1 cellular context compared by ENCODE assay signal in the genomic region with DNA sequence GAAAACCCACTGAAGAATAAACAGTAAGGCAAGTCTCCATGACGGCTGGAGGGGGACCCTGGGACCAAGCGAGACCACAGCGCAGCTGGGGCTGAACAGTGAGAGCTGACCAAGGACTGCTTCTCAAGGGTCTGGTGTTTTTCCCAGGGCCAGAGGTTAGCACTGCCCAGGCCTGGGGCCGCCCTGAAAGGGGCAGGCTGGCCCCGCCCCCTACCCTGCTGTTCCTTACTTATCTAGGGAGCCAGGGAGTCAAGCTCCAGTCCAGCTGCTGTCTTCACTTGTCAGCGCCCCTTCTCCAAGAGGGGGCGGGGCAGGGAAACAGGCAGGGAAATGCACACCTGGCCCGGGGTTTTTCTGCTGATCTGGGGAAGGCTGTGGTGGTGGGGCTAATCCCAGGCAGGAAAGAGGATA.
TF ChIP-seq lines count a peak whose summit lies in the region.

No MANE protein-coding gene starts in this region.

TF ChIP-seq in WTC11, 78 proteins besides CTCF, POLR2A, EP300 and RAD21 (continued from another document):
- TF ChIP-seq, protein P1, sequence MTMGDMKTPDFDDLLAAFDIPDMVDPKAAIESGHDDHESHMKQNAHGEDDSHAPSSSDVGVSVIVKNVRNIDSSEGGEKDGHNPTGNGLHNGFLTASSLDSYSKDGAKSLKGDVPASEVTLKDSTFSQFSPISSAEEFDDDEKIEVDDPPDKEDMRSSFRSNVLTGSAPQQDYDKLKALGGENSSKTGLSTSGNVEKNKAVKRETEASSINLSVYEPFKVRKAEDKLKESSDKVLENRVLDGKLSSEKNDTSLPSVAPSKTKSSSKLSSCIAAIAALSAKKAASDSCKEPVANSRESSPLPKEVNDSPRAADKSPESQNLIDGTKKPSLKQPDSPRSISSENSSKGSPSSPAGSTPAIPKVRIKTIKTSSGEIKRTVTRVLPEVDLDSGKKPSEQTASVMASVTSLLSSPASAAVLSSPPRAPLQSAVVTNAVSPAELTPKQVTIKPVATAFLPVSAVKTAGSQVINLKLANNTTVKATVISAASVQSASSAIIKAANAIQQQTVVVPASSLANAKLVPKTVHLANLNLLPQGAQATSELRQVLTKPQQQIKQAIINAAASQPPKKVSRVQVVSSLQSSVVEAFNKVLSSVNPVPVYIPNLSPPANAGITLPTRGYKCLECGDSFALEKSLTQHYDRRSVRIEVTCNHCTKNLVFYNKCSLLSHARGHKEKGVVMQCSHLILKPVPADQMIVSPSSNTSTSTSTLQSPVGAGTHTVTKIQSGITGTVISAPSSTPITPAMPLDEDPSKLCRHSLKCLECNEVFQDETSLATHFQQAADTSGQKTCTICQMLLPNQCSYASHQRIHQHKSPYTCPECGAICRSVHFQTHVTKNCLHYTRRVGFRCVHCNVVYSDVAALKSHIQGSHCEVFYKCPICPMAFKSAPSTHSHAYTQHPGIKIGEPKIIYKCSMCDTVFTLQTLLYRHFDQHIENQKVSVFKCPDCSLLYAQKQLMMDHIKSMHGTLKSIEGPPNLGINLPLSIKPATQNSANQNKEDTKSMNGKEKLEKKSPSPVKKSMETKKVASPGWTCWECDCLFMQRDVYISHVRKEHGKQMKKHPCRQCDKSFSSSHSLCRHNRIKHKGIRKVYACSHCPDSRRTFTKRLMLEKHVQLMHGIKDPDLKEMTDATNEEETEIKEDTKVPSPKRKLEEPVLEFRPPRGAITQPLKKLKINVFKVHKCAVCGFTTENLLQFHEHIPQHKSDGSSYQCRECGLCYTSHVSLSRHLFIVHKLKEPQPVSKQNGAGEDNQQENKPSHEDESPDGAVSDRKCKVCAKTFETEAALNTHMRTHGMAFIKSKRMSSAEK (CRISPR knock-in tag; IDR thresholded peaks at IDR 0.05; ENCODE audit: borderline replicate concordance): no peak
- no peak for TF ChIP-seq MXD4 (CRISPR knock-in tag; IDR thresholded peaks at IDR 0.05; ENCODE audit: borderline replicate concordance)
- 0 out of 2 replicates have a peak, but pooled peaks have one; percentile 46 for TF ChIP-seq PRRX2 (CRISPR knock-in tag; IDR thresholded peaks at IDR 0.05)
- TF ChIP-seq SMAD3 (CRISPR knock-in tag; IDR thresholded peaks at IDR 0.05; ENCODE audit: borderline replicate concordance): no peak
- TF ChIP-seq GTF2I (CRISPR knock-in tag; conservative IDR thresholded peaks at IDR 0.05): no peak
- TF ChIP-seq, protein P2, sequence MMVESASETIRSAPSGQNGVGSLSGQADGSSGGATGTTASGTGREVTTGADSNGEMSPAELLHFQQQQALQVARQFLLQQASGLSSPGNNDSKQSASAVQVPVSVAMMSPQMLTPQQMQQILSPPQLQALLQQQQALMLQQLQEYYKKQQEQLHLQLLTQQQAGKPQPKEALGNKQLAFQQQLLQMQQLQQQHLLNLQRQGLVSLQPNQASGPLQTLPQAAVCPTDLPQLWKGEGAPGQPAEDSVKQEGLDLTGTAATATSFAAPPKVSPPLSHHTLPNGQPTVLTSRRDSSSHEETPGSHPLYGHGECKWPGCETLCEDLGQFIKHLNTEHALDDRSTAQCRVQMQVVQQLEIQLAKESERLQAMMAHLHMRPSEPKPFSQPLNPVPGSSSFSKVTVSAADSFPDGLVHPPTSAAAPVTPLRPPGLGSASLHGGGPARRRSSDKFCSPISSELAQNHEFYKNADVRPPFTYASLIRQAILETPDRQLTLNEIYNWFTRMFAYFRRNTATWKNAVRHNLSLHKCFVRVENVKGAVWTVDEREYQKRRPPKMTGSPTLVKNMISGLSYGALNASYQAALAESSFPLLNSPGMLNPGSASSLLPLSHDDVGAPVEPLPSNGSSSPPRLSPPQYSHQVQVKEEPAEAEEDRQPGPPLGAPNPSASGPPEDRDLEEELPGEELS (CRISPR knock-in tag; IDR thresholded peaks at IDR 0.05): no peak
- TF ChIP-seq, protein P3, sequence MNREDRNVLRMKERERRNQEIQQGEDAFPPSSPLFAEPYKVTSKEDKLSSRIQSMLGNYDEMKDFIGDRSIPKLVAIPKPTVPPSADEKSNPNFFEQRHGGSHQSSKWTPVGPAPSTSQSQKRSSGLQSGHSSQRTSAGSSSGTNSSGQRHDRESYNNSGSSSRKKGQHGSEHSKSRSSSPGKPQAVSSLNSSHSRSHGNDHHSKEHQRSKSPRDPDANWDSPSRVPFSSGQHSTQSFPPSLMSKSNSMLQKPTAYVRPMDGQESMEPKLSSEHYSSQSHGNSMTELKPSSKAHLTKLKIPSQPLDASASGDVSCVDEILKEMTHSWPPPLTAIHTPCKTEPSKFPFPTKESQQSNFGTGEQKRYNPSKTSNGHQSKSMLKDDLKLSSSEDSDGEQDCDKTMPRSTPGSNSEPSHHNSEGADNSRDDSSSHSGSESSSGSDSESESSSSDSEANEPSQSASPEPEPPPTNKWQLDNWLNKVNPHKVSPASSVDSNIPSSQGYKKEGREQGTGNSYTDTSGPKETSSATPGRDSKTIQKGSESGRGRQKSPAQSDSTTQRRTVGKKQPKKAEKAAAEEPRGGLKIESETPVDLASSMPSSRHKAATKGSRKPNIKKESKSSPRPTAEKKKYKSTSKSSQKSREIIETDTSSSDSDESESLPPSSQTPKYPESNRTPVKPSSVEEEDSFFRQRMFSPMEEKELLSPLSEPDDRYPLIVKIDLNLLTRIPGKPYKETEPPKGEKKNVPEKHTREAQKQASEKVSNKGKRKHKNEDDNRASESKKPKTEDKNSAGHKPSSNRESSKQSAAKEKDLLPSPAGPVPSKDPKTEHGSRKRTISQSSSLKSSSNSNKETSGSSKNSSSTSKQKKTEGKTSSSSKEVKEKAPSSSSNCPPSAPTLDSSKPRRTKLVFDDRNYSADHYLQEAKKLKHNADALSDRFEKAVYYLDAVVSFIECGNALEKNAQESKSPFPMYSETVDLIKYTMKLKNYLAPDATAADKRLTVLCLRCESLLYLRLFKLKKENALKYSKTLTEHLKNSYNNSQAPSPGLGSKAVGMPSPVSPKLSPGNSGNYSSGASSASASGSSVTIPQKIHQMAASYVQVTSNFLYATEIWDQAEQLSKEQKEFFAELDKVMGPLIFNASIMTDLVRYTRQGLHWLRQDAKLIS (CRISPR knock-in tag; IDR thresholded peaks at IDR 0.05; ENCODE audit: borderline replicate concordance): no peak
- TF ChIP-seq, protein P4, sequence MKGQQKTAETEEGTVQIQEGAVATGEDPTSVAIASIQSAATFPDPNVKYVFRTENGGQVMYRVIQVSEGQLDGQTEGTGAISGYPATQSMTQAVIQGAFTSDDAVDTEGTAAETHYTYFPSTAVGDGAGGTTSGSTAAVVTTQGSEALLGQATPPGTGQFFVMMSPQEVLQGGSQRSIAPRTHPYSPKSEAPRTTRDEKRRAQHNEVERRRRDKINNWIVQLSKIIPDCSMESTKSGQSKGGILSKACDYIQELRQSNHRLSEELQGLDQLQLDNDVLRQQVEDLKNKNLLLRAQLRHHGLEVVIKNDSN (CRISPR knock-in tag; IDR thresholded peaks at IDR 0.05): no peak
- no peak for TF ChIP-seq JAZF1 (CRISPR knock-in tag; IDR thresholded peaks at IDR 0.05)
- no peak for TF ChIP-seq GABPB1 (CRISPR knock-in tag; IDR thresholded peaks at IDR 0.05)
- no peak for TF ChIP-seq RELA (CRISPR knock-in tag; IDR thresholded peaks at IDR 0.05; ENCODE audit: borderline replicate concordance)
- TF ChIP-seq ZNF396 (CRISPR knock-in tag; IDR thresholded peaks at IDR 0.05; ENCODE audit: borderline replicate concordance): no peak
- TF ChIP-seq SP1 (CRISPR knock-in tag; conservative IDR thresholded peaks at IDR 0.05): peak; percentile 64; the same call in 1 of the 2 replicates
- TF ChIP-seq, protein P5, sequence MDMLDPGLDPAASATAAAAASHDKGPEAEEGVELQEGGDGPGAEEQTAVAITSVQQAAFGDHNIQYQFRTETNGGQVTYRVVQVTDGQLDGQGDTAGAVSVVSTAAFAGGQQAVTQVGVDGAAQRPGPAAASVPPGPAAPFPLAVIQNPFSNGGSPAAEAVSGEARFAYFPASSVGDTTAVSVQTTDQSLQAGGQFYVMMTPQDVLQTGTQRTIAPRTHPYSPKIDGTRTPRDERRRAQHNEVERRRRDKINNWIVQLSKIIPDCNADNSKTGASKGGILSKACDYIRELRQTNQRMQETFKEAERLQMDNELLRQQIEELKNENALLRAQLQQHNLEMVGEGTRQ (CRISPR knock-in tag; IDR thresholded peaks at IDR 0.05): no peak
- TF ChIP-seq, protein P6, sequence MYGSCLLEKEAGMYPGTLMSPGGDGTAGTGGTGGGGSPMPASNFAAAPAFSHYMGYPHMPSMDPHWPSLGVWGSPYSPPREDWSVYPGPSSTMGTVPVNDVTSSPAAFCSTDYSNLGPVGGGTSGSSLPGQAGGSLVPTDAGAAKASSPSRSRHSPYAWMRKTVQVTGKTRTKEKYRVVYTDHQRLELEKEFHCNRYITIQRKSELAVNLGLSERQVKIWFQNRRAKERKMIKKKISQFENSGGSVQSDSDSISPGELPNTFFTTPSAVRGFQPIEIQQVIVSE (CRISPR knock-in tag; IDR thresholded peaks at IDR 0.05; ENCODE audit: borderline replicate concordance): no peak
- TF ChIP-seq FOXJ3 (CRISPR knock-in tag; IDR thresholded peaks at IDR 0.05; ENCODE audit: borderline replicate concordance): no peak
- TF ChIP-seq CREM (CRISPR knock-in tag; IDR thresholded peaks at IDR 0.05): no peak
- TF ChIP-seq, protein P7, sequence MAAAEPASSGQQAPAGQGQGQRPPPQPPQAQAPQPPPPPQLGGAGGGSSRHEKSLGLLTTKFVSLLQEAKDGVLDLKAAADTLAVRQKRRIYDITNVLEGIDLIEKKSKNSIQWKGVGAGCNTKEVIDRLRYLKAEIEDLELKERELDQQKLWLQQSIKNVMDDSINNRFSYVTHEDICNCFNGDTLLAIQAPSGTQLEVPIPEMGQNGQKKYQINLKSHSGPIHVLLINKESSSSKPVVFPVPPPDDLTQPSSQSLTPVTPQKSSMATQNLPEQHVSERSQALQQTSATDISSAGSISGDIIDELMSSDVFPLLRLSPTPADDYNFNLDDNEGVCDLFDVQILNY (CRISPR knock-in tag; IDR thresholded peaks at IDR 0.05): no peak
- no peak for TF ChIP-seq ZNF317 (CRISPR knock-in tag; IDR thresholded peaks at IDR 0.05; ENCODE audit: borderline replicate concordance, low read depth)
TF ChIP-seq in WTC11: peak in this region for 4.
